Comparison of ENCODE assay signal across 8 cellular contexts in the genomic region with DNA sequence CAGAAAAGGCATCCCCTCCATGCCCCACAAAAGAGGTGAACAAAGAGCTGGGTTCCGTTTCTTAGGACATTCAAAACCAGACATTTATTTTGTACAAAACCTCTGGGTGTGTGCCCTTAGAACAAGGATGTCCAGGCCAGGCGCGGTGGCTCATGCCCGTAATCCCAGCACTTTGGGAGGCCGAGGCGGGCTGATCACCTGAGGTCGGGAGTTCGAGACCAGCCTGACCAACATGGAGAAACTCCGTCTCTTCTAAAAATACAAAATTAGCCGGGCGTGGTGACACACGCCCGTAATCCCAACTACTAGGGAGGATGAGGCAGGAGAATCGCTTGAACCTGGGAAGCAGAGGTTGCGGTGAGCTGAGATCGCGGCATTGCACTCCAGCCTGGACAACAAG. TPM values are rescaled to one million over a fixed set of nuclear protein-coding genes. Genes with fewer than 3 reads are reported as not detected.
DNase-seq lines count a peak whose midpoint lies in the region; ATAC-seq and TF ChIP-seq lines count a peak whose summit lies in the region.
"Not testable (repeated sequence)": the region's sequence is repeated elsewhere in the genome, so short reads cannot be mapped to it uniquely, and the experiment has no call there.

No MANE protein-coding gene starts in this region.

- DNase-seq in AG09309 (ENCODE audit: low read depth); HAP-1 (ENCODE audit: low spot score in 2 of 2); RWPE1 (ENCODE audit: low spot score); heart left ventricle; naive B cell; smooth muscle cell (lab: John Stamatoyannopoulos, UW; ENCODE audit: unreplicated experiment): not testable (repeated sequence)

- 94 to 97% (median 94%) methylated on average over 17 of the region's 17 CpGs for WGBS in heart left ventricle, 4 donors
- WGBS in smooth muscle cell (ENCODE audit: low lambda C conversion rate) = 95% methylated on average over 17 of the region's 17 CpGs

- in situ Hi-C loops in HAP-1 (cut with MboI; ENCODE audit: low sequenced_read_pairs) = not testable (repeated sequence)

- peaks cover 16% of the 10 kb centered on the region for H3K4me1 Mint-ChIP-seq in activated T-helper 17 cell treated with anti-CD3 and anti-CD28 coated beads, Interleukin-2, amount 50 U/mL, for 72 hours
- H3K4me1 Mint-ChIP-seq in dendritic cell treated with granulocyte-macrophage colony-stimulating factor and Interleukin-4, amounts not matched to agents 40 ng/mL and 50 ng/mL, for 4 days (ENCODE audit: low read depth) = peaks cover 60% of the 10 kb centered on the region
- peaks cover 11 to 37% (median 36%) of the 10 kb centered on the region in 3 donors for H3K4me1 Mint-ChIP-seq in naive B cell

- not testable (repeated sequence) for H3K9ac ChIP-seq in smooth muscle cell (ENCODE audit: low read depth)

- peak overlapping the region; percentile 81 for H3K4me3 ChIP-seq in AG09309 (ENCODE audit: control insufficient read depth, low read depth, low read length)
- peak overlapping the region; percentile 95 for H3K4me3 ChIP-seq in HAP-1
- peak overlapping the region in 8 of 12 donors; percentile 77 to 100 (median 88) for H3K4me3 ChIP-seq in heart left ventricle
- peak overlapping the region; percentile 90 for H3K4me3 ChIP-seq in smooth muscle cell

- H3K4me2 ChIP-seq in smooth muscle cell = peak overlapping the region; percentile 89

- POLR2A ChIA-PET in RWPE1 (lab: Yijun Ruan, JAX; ENCODE audit: low non-redundant PET) = not testable (repeated sequence)

- H3F3A ChIP-seq in smooth muscle cell (ENCODE audit: low read depth) = not testable (repeated sequence)

- not testable (repeated sequence) for H3K36me3 ChIP-seq in HAP-1 (replicated peaks); heart left ventricle; smooth muscle cell (ENCODE audit: low read depth)

- intact Hi-C loops in dendritic cell treated with granulocyte-macrophage colony-stimulating factor and Interleukin-4, amounts not matched to agents 40 ng/mL and 50 ng/mL, for 4 days (cut with micrococcal nuclease) = not testable (repeated sequence)
- intact Hi-C loops in heart left ventricle (cut with DNase I) = loop anchor here in 2 of 10 donors (5.0 kb wide), 2 partner anchors 85 to 1600 kb away; a partner anchor contains a TSS

- not testable (repeated sequence) for H3K27me3 Mint-ChIP-seq in activated T-helper 17 cell treated with anti-CD3 and anti-CD28 coated beads, Interleukin-2, amount 50 U/mL, for 72 hours; dendritic cell treated with granulocyte-macrophage colony-stimulating factor and Interleukin-4, amounts not matched to agents 40 ng/mL and 50 ng/mL, for 4 days; naive B cell

- CTCF ChIA-PET in RWPE1 (lab: Yijun Ruan, JAX) = interaction anchor here (0.6 to 3.3 kb wide), 6 partner anchors 18 to 499 kb away, joined by 3 to 18 read pairs (median 4); no protein-coding TSS in a partner anchor

- not testable (repeated sequence) for H3K4me1 ChIP-seq in HAP-1; smooth muscle cell (ENCODE audit: low read depth)
- H3K4me1 ChIP-seq in heart left ventricle = peaks cover 0 to 51% (median 26%) of the 10 kb centered on the region in 12 donors

- H4K20me1 ChIP-seq in smooth muscle cell (ENCODE audit: low read depth) = peaks cover 19% of the 10 kb centered on the region

- peak overlapping the region; percentile 92 for H3K4me3 Mint-ChIP-seq in activated T-helper 17 cell treated with anti-CD3 and anti-CD28 coated beads, Interleukin-2, amount 50 U/mL, for 72 hours
- H3K4me3 Mint-ChIP-seq in dendritic cell treated with granulocyte-macrophage colony-stimulating factor and Interleukin-4, amounts not matched to agents 40 ng/mL and 50 ng/mL, for 4 days = peak overlapping the region; percentile 92
- H3K4me3 Mint-ChIP-seq in naive B cell = peak overlapping the region; percentile 87 to 98 (median 96)

- not testable (repeated sequence) for H2AFZ ChIP-seq in smooth muscle cell (ENCODE audit: low read depth)

- H3K79me2 ChIP-seq in smooth muscle cell (ENCODE audit: low read depth) = peaks cover 53% of the 10 kb centered on the region

- not testable (repeated sequence) for TF ChIP-seq CTCF in AG09309 (IDR thresholded peaks at IDR 0.05; ENCODE audit: control insufficient read depth, insufficient read depth, low read depth, low read length, missing control alignments); RWPE1 (conservative IDR thresholded peaks at IDR 0.05; ENCODE audit: low read depth); heart left ventricle (IDR thresholded peaks at IDR 0.05); smooth muscle cell (IDR thresholded peaks at IDR 0.05; ENCODE audit: borderline replicate concordance, insufficient read depth, poor library complexity, severe bottlenecking)

- not testable (repeated sequence) for ATAC-seq in activated T-helper 17 cell treated with anti-CD3 and anti-CD28 coated beads, Interleukin-2, amount 50 U/mL, for 72 hours (replicated peaks); heart left ventricle; naive B cell (ENCODE audit: low read depth in 2 of 2)

- not testable (repeated sequence) for TF ChIP-seq POLR2A in heart left ventricle (IDR thresholded peaks at IDR 0.05)

- not testable (repeated sequence) for H3K36me3 Mint-ChIP-seq in activated T-helper 17 cell treated with anti-CD3 and anti-CD28 coated beads, Interleukin-2, amount 50 U/mL, for 72 hours (ENCODE audit: low read depth); naive B cell
- H3K36me3 Mint-ChIP-seq in dendritic cell treated with granulocyte-macrophage colony-stimulating factor and Interleukin-4, amounts not matched to agents 40 ng/mL and 50 ng/mL, for 4 days (ENCODE audit: low read depth) = peaks cover 25% of the 10 kb centered on the region

- not testable (repeated sequence) for H3K27me3 ChIP-seq in HAP-1 (ENCODE audit: low read depth); heart left ventricle; smooth muscle cell (ENCODE audit: low read depth)

- H3K27ac Mint-ChIP-seq in activated T-helper 17 cell treated with anti-CD3 and anti-CD28 coated beads, Interleukin-2, amount 50 U/mL, for 72 hours = peak overlapping the region; percentile 90
- peak overlapping the region; percentile 97 for H3K27ac Mint-ChIP-seq in dendritic cell treated with granulocyte-macrophage colony-stimulating factor and Interleukin-4, amounts not matched to agents 40 ng/mL and 50 ng/mL, for 4 days
- H3K27ac Mint-ChIP-seq in naive B cell = peak overlapping the region in 1 of 6 donors; percentile 88

- not testable (repeated sequence) for H3K9me3 ChIP-seq in HAP-1; heart left ventricle; smooth muscle cell (replicated peaks; ENCODE audit: low read depth)

- not testable (repeated sequence) for H3K9me3 Mint-ChIP-seq in activated T-helper 17 cell treated with anti-CD3 and anti-CD28 coated beads, Interleukin-2, amount 50 U/mL, for 72 hours; dendritic cell treated with granulocyte-macrophage colony-stimulating factor and Interleukin-4, amounts not matched to agents 40 ng/mL and 50 ng/mL, for 4 days; naive B cell

- H3K27ac ChIP-seq in RWPE1 (peak overlapping the region; percentile 94), heart left ventricle (peak overlapping the region in 1 of 12 donors; percentile 97)
- not testable (repeated sequence) for H3K27ac ChIP-seq in smooth muscle cell (ENCODE audit: low read depth)

RNA-seq across cellular contexts. Expression of a gene that starts 1.3 kb away (rescaled TPM):
- total RNA-seq in activated T-helper 17 cell treated with anti-CD3 and anti-CD28 coated beads, Interleukin-2, amount 50 U/mL, for 72 hours = 100 to 1,000 TPM in 1 of 2 donors, 10 to 100 TPM in 1; 77.9 to 131 TPM
- total RNA-seq in heart left ventricle (100 to 1,000 TPM in 8 of 9 donors, 10 to 100 TPM in 1; 96.0 to 212 (median 172) TPM), smooth muscle cell (78.2 and 119 TPM in 2 replicates)
- polyA plus RNA-seq in heart left ventricle (100 to 1,000 TPM; 129 to 211 TPM), naive B cell (ENCODE audit: low read depth in 6 of 6) (10 to 100 TPM in 5 of 6 donors, 1 to 10 TPM in 1; 8.1 to 18.0 (median 13.5) TPM), smooth muscle cell (88.7 and 94.9 TPM in 2 replicates)

RNA-seq across cellular contexts. Expression of a gene that starts 1.9 kb away (rescaled TPM):
- total RNA-seq in activated T-helper 17 cell treated with anti-CD3 and anti-CD28 coated beads, Interleukin-2, amount 50 U/mL, for 72 hours = 10 to 100 TPM; 19.8 to 21.8 TPM
- total RNA-seq in heart left ventricle (100 to 1,000 TPM in 2 of 9 donors, 10 to 100 TPM in 7; 50.8 to 126 (median 68.2) TPM), smooth muscle cell (20.0 and 24.3 TPM in 2 replicates)
- polyA plus RNA-seq in heart left ventricle (10 to 100 TPM; 37.0 to 64.7 TPM), naive B cell (ENCODE audit: low read depth in 6 of 6) (10 to 100 TPM in 1 of 6 donors, 1 to 10 TPM in 5; 4.5 to 11.0 (median 7.5) TPM), smooth muscle cell (38.4 and 52.3 TPM in 2 replicates)

RNA-seq across cellular contexts. Expression of a gene that starts 31.6 kb away (rescaled TPM):
- 10 to 100 TPM; 12.3 to 20.8 TPM for total RNA-seq in activated T-helper 17 cell treated with anti-CD3 and anti-CD28 coated beads, Interleukin-2, amount 50 U/mL, for 72 hours
- total RNA-seq in heart left ventricle (10 to 100 TPM in 1 of 9 donors, 1 to 10 TPM in 8; 3.2 to 10.3 (median 5.8) TPM), smooth muscle cell (14.4 and 18.1 TPM in 2 replicates)
- polyA plus RNA-seq in heart left ventricle (10 to 100 TPM in 1 of 2 donors, 1 to 10 TPM in 1; 3.0 to 11.5 TPM), naive B cell (ENCODE audit: low read depth in 6 of 6) (1 to 10 TPM; 3.2 to 9.7 (median 6.4) TPM), smooth muscle cell (17.8 and 21.5 TPM in 2 replicates)
